Comparison of ENCODE assay signal across 14 cellular contexts in genomic region chr2:19673213-19673791, GRCh38.
DNase-seq lines count a peak whose midpoint lies in the region; ATAC-seq, FAIRE-seq and TF ChIP-seq lines count a peak whose summit lies in the region.
"Had no signal": no experiment of that assay in that cellular context is flagged by ENCODE, and none has a peak within 500 bp of the region (broad histone marks: within the 10 kb centered on the region; RNA-seq: fewer than 3 reads in every experiment).

No MANE protein-coding gene starts in this region.

- H3K9me3 Mint-ChIP-seq in MCF 10A (ENCODE audit: unreplicated experiment): no peaks in the 10 kb centered on the region
- H3K9me3 Mint-ChIP-seq in activated CD4-positive, alpha-beta T cell treated with anti-CD3 and anti-CD28 coated beads, Interleukin-2, amount 10 ng/mL, durations not matched to agents 7 days and 5 days: no peaks in the 10 kb centered on the region
- H3K9me3 Mint-ChIP-seq: natural killer cell had no signal

- no peaks in the 10 kb centered on the region for H3K27me3 ChIP-seq in mammary epithelial cell (ENCODE audit: insufficient read depth, low read length)

- no TSS peak for BruUV-seq in MCF 10A (replicated peaks; lab: Mats Ljungman, UMichigan)
- BruUV-seq in mammary epithelial cell (replicated peaks; lab: Mats Ljungman, UMichigan): no TSS peak

- WGBS in mammary epithelial cell (ENCODE audit: low coverage, missing lambda C conversion rate): 31% methylated on average over 7 of the region's 11 CpGs

- no peak overlapping the region for H2AFZ ChIP-seq in mammary epithelial cell (ENCODE audit: low read depth, low read length)

- CTCF ChIA-PET in MCF 10A (lab: Yijun Ruan, JAX): interaction anchor here (0.6 to 1.8 kb wide), 5 partner anchors 13 to 434 kb away, joined by 3 to 7 read pairs (median 3); no protein-coding TSS in a partner anchor
- CTCF ChIA-PET in mammary epithelial cell (lab: Charles Lee; ENCODE audit: low non-redundant PET): interaction anchor here (0.7 kb wide), 1 partner anchor 130 kb away, joined by 4 read pairs; no protein-coding TSS in a partner anchor
- CTCF ChIA-PET in activated CD4-positive, alpha-beta T cell treated with anti-CD3 and anti-CD28 coated beads, Interleukin-2, amount 10 ng/mL, durations not matched to agents 7 days and 5 days (lab: Charles Lee): interaction anchor here (0.6 kb wide), 1 partner anchor 45 kb away, joined by 3 read pairs; no protein-coding TSS in a partner anchor

- in situ Hi-C loops in mammary epithelial cell (cut with MboI; ENCODE audit: low sequenced_read_pairs in 2 of 2): loop anchor here in 1 of 2 donors (5.0 kb wide), 1 partner anchor 301 kb away; no protein-coding TSS in a partner anchor

- no peaks in the 10 kb centered on the region for H4K20me1 ChIP-seq in mammary epithelial cell (ENCODE audit: insufficient read depth, low read length)

- H3K4me1 ChIP-seq in mammary epithelial cell (ENCODE audit: insufficient read depth, low read length): peaks cover 12% of the 10 kb centered on the region

- H3K9ac ChIP-seq in mammary epithelial cell (ENCODE audit: insufficient read depth, low read length): no peak overlapping the region

- no peaks in the 10 kb centered on the region for H3K4me1 Mint-ChIP-seq in MCF 10A (ENCODE audit: insufficient read depth, unreplicated experiment)
- H3K4me1 Mint-ChIP-seq in activated CD4-positive, alpha-beta T cell treated with anti-CD3 and anti-CD28 coated beads, Interleukin-2, amount 10 ng/mL, durations not matched to agents 7 days and 5 days: no peaks in the 10 kb centered on the region
- H3K4me1 Mint-ChIP-seq: natural killer cell had no signal

- DNase-seq in MCF 10A (ENCODE audit: unreplicated experiment): peak; percentile 20
- no peak for DNase-seq in mammary epithelial cell
- peak; percentile 40 for DNase-seq in T1000 (lab: John Stamatoyannopoulos, UW)
- DNase-seq in Right ventricle myocardium superior: peak; percentile 60
- no peak for DNase-seq in urothelium cell line (ENCODE audit: low spot score)
- no peak for DNase-seq in activated CD4-positive, alpha-beta T cell treated with anti-CD3 and anti-CD28 coated beads, Interleukin-2, amount 10 ng/mL, durations not matched to agents 7 days and 5 days
- DNase-seq: AML-193; amygdala; GOT3; natural killer cell; stimulated activated naive CD4-positive, alpha-beta T cell had no signal

- H3K36me3 Mint-ChIP-seq in MCF 10A (ENCODE audit: insufficient read depth, unreplicated experiment): no peaks in the 10 kb centered on the region
- no peaks in the 10 kb centered on the region for H3K36me3 Mint-ChIP-seq in activated CD4-positive, alpha-beta T cell treated with anti-CD3 and anti-CD28 coated beads, Interleukin-2, amount 10 ng/mL, durations not matched to agents 7 days and 5 days (ENCODE audit: low read depth)
- H3K36me3 Mint-ChIP-seq: natural killer cell had no signal

- no peak for TF ChIP-seq CTCF in MCF 10A (IDR thresholded peaks at IDR 0.05; ENCODE audit: unreplicated experiment)
- TF ChIP-seq CTCF in mammary epithelial cell (conservative IDR thresholded peaks at IDR 0.05 in 1 of 2, IDR thresholded peaks at IDR 0.05 in 1 of 2; ENCODE audit: extremely low read depth in 1 of 2, insufficient read depth in 1 of 2, low read depth in 1 of 2, low read length in 2 of 2): no peak

- H3K27me3 Mint-ChIP-seq in MCF 10A (ENCODE audit: insufficient read depth, unreplicated experiment): no peaks in the 10 kb centered on the region
- H3K27me3 Mint-ChIP-seq in activated CD4-positive, alpha-beta T cell treated with anti-CD3 and anti-CD28 coated beads, Interleukin-2, amount 10 ng/mL, durations not matched to agents 7 days and 5 days: peaks cover 17% of the 10 kb centered on the region

- no peaks in the 10 kb centered on the region for H3K79me2 ChIP-seq in mammary epithelial cell (ENCODE audit: insufficient read depth, low read length)

- FAIRE-seq in urothelium cell line (lab: Jason Lieb, UNC): peak; percentile 37
- FAIRE-seq: endometrium had no signal

- POLR2A ChIA-PET in MCF 10A (lab: Yijun Ruan, JAX): interaction anchor here (0.7 kb wide), 1 partner anchor 32 kb away, joined by 3 read pairs; no protein-coding TSS in a partner anchor
- POLR2A ChIA-PET in activated CD4-positive, alpha-beta T cell treated with anti-CD3 and anti-CD28 coated beads, Interleukin-2, amount 10 ng/mL, durations not matched to agents 7 days and 5 days (lab: Charles Lee): no interaction called here

- H3K4me3 ChIP-seq in mammary epithelial cell (replicated peaks in 1 of 3; ENCODE audit: insufficient read depth in 1 of 3, low read depth in 2 of 3, low read length in 3 of 3): no peak overlapping the region

- no peaks in the 10 kb centered on the region for H3K9me3 ChIP-seq in mammary epithelial cell (replicated peaks; ENCODE audit: insufficient read depth, low read length)

- no peaks in the 10 kb centered on the region for H3K36me3 ChIP-seq in mammary epithelial cell (ENCODE audit: insufficient read depth, low read length)

- dilution Hi-C loops in mammary epithelial cell (cut with HindIII; ENCODE audit: low sequenced_read_pairs): no loop called here

- H3K4me2 ChIP-seq in mammary epithelial cell (ENCODE audit: insufficient read depth, low read depth, low read length): no peak overlapping the region

- H3K4me3 Mint-ChIP-seq in MCF 10A (ENCODE audit: unreplicated experiment): no peak overlapping the region
- no peak overlapping the region for H3K4me3 Mint-ChIP-seq in activated CD4-positive, alpha-beta T cell treated with anti-CD3 and anti-CD28 coated beads, Interleukin-2, amount 10 ng/mL, durations not matched to agents 7 days and 5 days
- H3K4me3 Mint-ChIP-seq: natural killer cell had no signal

- H3K27ac ChIP-seq in mammary epithelial cell (ENCODE audit: insufficient read depth, low read depth, low read length): no peak overlapping the region

- peak; percentile 53 for ATAC-seq in Right ventricle myocardium superior (ENCODE audit: poor library complexity)
- no peak for ATAC-seq in GM18858 (IDR thresholded peaks at IDR 0.05; ENCODE audit: unreplicated experiment)
- ATAC-seq in GM18909 (IDR thresholded peaks at IDR 0.05; ENCODE audit: poor library complexity, unreplicated experiment): no peak
- ATAC-seq: natural killer cell had no signal

- no peak overlapping the region for H3K27ac Mint-ChIP-seq in MCF 10A (ENCODE audit: low read depth, unreplicated experiment)
- no peak overlapping the region for H3K27ac Mint-ChIP-seq in activated CD4-positive, alpha-beta T cell treated with anti-CD3 and anti-CD28 coated beads, Interleukin-2, amount 10 ng/mL, durations not matched to agents 7 days and 5 days
- H3K27ac Mint-ChIP-seq: natural killer cell had no signal

- intact Hi-C loops in MCF 10A (cut with micrococcal nuclease) (no loop called here), mammary epithelial cell (cut with micrococcal nuclease) (no loop called here), Right ventricle myocardium superior (cut with DNase I) (no loop called here)

Comparison
In these comparisons a context has a peak if more than half of its experiments do, and no peak if none do; other contexts are left out.
1. DNase-seq: peak in MCF 10A (single experiment), T1000 (single experiment) and Right ventricle myocardium superior (single experiment); none in mammary epithelial cell (single experiment), urothelium cell line (single experiment) and activated CD4-positive, alpha-beta T cell treated with anti-CD3 and anti-CD28 coated beads, Interleukin-2, amount 10 ng/mL, durations not matched to agents 7 days and 5 days (single experiment).